ENCODE assay signal across 8 cellular contexts in the genomic region with DNA sequence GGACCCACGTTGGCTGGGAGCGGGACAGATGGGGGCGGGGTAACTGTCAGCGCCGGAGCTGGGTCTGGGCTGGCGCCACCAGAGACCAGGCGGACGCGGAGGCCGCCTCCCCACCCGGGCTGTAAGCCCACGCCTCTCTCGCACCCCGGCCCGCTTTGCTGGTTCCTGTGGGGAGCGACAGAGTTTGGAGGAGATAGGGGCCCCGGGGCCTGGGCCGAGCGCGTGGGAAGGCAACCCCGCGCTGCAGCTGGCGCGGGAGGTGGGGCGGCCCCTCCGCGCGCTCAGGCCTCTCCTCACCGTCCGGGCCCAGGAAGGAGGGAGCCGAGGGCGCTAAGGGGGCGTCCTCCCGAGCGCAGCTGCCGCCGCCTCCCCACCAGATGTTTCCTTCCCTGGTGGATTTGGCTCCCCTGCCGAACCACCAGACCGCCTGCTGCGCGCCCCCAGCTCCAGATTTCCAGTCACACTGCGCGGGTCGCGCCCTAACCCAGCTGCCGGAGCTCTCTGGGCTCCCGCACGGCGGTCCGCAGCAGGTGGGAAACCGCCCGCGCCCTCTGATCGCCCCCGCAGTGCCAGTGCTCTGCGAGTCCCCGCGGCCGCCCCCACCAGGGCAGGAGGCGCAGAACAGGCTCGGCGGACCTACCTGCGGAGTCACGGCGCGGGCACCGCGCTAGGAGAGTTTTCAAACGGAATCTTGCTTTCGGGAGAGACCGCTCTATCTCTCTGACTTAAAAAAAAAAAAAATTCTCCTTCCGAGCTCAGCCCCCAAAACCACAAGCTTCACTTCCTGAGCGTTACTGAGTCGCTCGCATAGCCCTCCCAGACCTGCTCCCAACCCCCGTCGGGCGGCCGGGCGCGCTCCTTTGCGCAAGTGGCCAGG. TPM values are rescaled to one million over a fixed set of nuclear protein-coding genes. Genes with fewer than 3 reads are reported as not detected.
DNase-seq lines count a peak whose midpoint lies in the region; ATAC-seq and TF ChIP-seq lines count a peak whose summit lies in the region.

No MANE protein-coding gene starts in this region.

- H3K4me1 ChIP-seq in neural progenitor cell (peaks cover 49% of the 10 kb centered on the region), thyroid gland (peaks cover 47 to 64% of the 10 kb centered on the region in 2 donors)

- H3K4me3 ChIP-seq in AG04450 (ENCODE audit: low read depth, low read length) (peak overlapping the region; percentile 48), neural progenitor cell (peak overlapping the region; percentile 52), thyroid gland (replicated peaks in 1 of 3) (peak overlapping the region; percentile 8 to 33 (median 25))

- H3F3A ChIP-seq in neural progenitor cell (ENCODE audit: low read depth), result peaks cover 25% of the 10 kb centered on the region

- H3K27me3 Mint-ChIP-seq in neural progenitor cell (ENCODE audit: insufficient read depth, low read depth), result peaks cover 73% of the 10 kb centered on the region

- H3K4me2 ChIP-seq in neural progenitor cell, result peak overlapping the region; percentile 94

- H3K36me3 ChIP-seq in neural progenitor cell, result no peaks in the 10 kb centered on the region
- H3K36me3 ChIP-seq in thyroid gland, result no peaks in the 10 kb centered on the region

- no peak overlapping the region for H3K27ac Mint-ChIP-seq in neural progenitor cell

- H3K4me1 Mint-ChIP-seq in neural progenitor cell, result peaks cover 31% of the 10 kb centered on the region

- ATAC-seq in GM18868 (IDR thresholded peaks at IDR 0.05; ENCODE audit: unreplicated experiment) (peak; percentile 58), HG03095 (IDR thresholded peaks at IDR 0.05; ENCODE audit: unreplicated experiment) (peak; percentile 44)

- H3K9me3 Mint-ChIP-seq in neural progenitor cell, result no peaks in the 10 kb centered on the region

- H3K9me3 ChIP-seq in AG04450 (ENCODE audit: control insufficient read depth, insufficient read depth, low read length) (peaks cover 12% of the 10 kb centered on the region; the same call in 1 of the 2 replicates), neural progenitor cell (ENCODE audit: low read depth) (no peaks in the 10 kb centered on the region), thyroid gland (no peaks in the 10 kb centered on the region)

- peak overlapping the region; percentile 85 for H3K4me3 Mint-ChIP-seq in neural progenitor cell

- H2AFZ ChIP-seq in neural progenitor cell (replicated peaks), result peak overlapping the region; percentile 68

- intact Hi-C loops in thyroid gland (cut with DNase I), result no loop called here

- H3K36me3 Mint-ChIP-seq in neural progenitor cell, result no peaks in the 10 kb centered on the region

- DNase-seq in AG04450 (ENCODE audit: low read depth, low spot score), result no peak
- DNase-seq in NCI-H69 (lab: John Stamatoyannopoulos, UW), result peak; percentile 67
- peak; percentile 65 to 72 for DNase-seq in activated CD8-positive, alpha-beta memory T cell treated with anti-CD3 and anti-CD28 coated beads for 1 hour (ENCODE audit: extremely low read depth in 1 of 2, low read depth in 1 of 2)
- peak; percentile 21 to 26 for DNase-seq in erythroblast (lab: John Stamatoyannopoulos, UW)
- peak; percentile 81 for DNase-seq in neural progenitor cell (ENCODE audit: low spot score)
- DNase-seq in thyroid gland, result peak; percentile 51

- peaks cover 75% of the 10 kb centered on the region for H3K27me3 ChIP-seq in AG04450 (ENCODE audit: control insufficient read depth, insufficient read depth, low read length)
- peaks cover 100% of the 10 kb centered on the region for H3K27me3 ChIP-seq in neural progenitor cell
- peaks cover 25% of the 10 kb centered on the region for H3K27me3 ChIP-seq in thyroid gland

- POLR2A ChIA-PET in AG04450 (lab: Yijun Ruan, JAX), result no interaction called here

- CTCF ChIA-PET in AG04450 (lab: Charles Lee), result interaction anchor here (0.6 kb wide), 2 partner anchors 17 to 119 kb away, joined by 4 to 8 read pairs; no protein-coding TSS in a partner anchor

- TF ChIP-seq CTCF in AG04450 (IDR thresholded peaks at IDR 0.05; ENCODE audit: low read depth, low read length) (no peak), neural progenitor cell (IDR thresholded peaks at IDR 0.05) (peak; percentile 53), thyroid gland (IDR thresholded peaks at IDR 0.05) (peak in 2 of 6 experiments; percentile 13 to 36)

- no peaks in the 10 kb centered on the region for H3K79me2 ChIP-seq in neural progenitor cell (ENCODE audit: low read depth)

- H3K9ac ChIP-seq in neural progenitor cell, result no peak overlapping the region

- 2 to 3% methylated on average over 25 to 38 of the region's 82 CpGs for WGBS in thyroid gland, 2 donors

- TF ChIP-seq POLR2A in erythroblast (IDR thresholded peaks at IDR 0.05; ENCODE audit: low read length) (no peak), thyroid gland (IDR thresholded peaks at IDR 0.05) (no peak)

- H3K27ac ChIP-seq in AG04450 (ENCODE audit: low read depth, low read length), result no peak overlapping the region
- no peak overlapping the region for H3K27ac ChIP-seq in neural progenitor cell
- H3K27ac ChIP-seq in thyroid gland, result no peak overlapping the region

- peaks cover 49% of the 10 kb centered on the region for H4K20me1 ChIP-seq in neural progenitor cell (ENCODE audit: low read depth)

RNA-seq across cellular contexts. Expression of a gene that starts 1.1 kb away (rescaled TPM):
- 0.04 and 0.09 TPM in 2 replicates for polyA plus RNA-seq in AG04450 (2011; rRNA removed)
- polyA minus RNA-seq in AG04450 (2011; rRNA and poly(A)+ RNA removed), result 0.09 and 0.14 TPM in 2 replicates
- total RNA-seq in neural progenitor cell (ENCODE audit: low replicate concordance), result 0.12 TPM in 1 of 2 replicates, not detected in the other
- total RNA-seq in thyroid gland, result 1 to 10 TPM in 1 of 4 donors, under 1 TPM in 3; 0.27 to 1.8 (median 0.47) TPM
